Comparison of ENCODE assay signal across 22 cellular contexts in the genomic region with DNA sequence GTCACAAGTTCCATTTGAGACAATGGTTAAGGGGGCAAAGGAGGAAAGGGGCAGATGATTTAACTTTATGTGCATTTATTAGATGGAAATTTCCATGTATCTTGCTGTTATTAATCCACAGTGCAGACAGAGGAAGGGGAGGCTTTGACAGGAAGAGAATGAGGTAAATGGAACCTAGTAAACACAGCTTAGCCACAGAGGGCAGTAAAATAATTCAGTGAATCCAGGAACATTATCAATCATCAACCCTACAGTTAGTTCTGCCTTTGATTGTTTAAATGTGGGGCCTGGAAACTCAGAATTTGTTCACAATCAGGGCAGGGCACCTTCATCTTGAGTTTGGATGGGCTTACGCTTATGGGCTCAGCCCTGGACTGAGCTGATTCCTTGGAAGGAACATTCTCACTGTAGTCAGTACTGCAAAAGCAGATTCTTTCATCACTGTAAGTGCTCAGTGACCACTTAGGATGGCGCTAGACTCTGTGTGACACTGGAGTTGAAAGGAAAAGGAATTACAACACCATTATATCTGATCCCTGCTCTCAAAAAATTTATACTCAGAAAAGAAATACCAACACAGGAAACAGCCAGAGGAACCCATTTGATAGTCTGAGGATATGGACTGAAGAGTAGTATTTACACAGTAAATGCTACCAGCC.
DNase-seq lines count a peak whose midpoint lies in the region; ATAC-seq, FAIRE-seq and TF ChIP-seq lines count a peak whose summit lies in the region.
"Had no signal": no experiment of that assay in that cellular context is flagged by ENCODE, and none has a peak within 500 bp of the region (broad histone marks: within the 10 kb centered on the region; RNA-seq: fewer than 3 reads in every experiment).

No MANE protein-coding gene starts in this region.

- no TSS peak for BruUV-seq in K562 (replicated peaks; lab: Mats Ljungman, UMichigan)

- peak in 2 of 3 experiments; percentile 7 to 26; a peak in 1 of 6 replicates for TF ChIP-seq CTCF in K562 (IDR thresholded peaks at IDR 0.05 in 2 of 3, conservative IDR thresholded peaks at IDR 0.05 in 1 of 3; ENCODE audit: insufficient read depth in 2 of 3, low read depth in 1 of 3, low read length in 3 of 3)

- POLR2A ChIA-PET in activated naive CD8-positive, alpha-beta T cell treated with anti-CD3 and anti-CD28 coated beads, Interleukin-2, amount 10 ng/mL, durations not matched to agents 7 days and 5 days (lab: Charles Lee): interaction anchor here (1.0 kb wide), 1 partner anchor 15 kb away, joined by 3 read pairs; no protein-coding TSS in a partner anchor
- POLR2A ChIA-PET in K562 (lab: Yijun Ruan, JAX): no interaction called here

- no peak for TF ChIP-seq POLR2A in K562 (conservative IDR thresholded peaks at IDR 0.05)

- peaks cover 46% of the 10 kb centered on the region for H3K4me1 Mint-ChIP-seq in activated naive CD8-positive, alpha-beta T cell treated with anti-CD3 and anti-CD28 coated beads, Interleukin-2, amount 10 ng/mL, durations not matched to agents 7 days and 5 days
- peaks cover 48% of the 10 kb centered on the region for H3K4me1 Mint-ChIP-seq in activated naive CD8-positive, alpha-beta T cell treated with anti-CD3 and anti-CD28 coated beads, Interleukin-2, amount 50 U/mL, for 24 hours
- H3K4me1 Mint-ChIP-seq in natural killer cell treated with Interleukin-12 subunit alpha and Interleukin-12 subunit beta and Interleukin-15 and Interleukin-18, amount 100 ng/mL, for 72 hours (ENCODE audit: low read depth in 2 of 2): peaks cover 48 to 61% of the 10 kb centered on the region in 2 donors

- TF ChIP-seq EP300 in K562 (IDR thresholded peaks at IDR 0.05; ENCODE audit: low read length): no peak

- peaks cover 6% of the 10 kb centered on the region for H3K36me3 Mint-ChIP-seq in activated naive CD8-positive, alpha-beta T cell treated with anti-CD3 and anti-CD28 coated beads, Interleukin-2, amount 10 ng/mL, durations not matched to agents 7 days and 5 days
- no peaks in the 10 kb centered on the region for H3K36me3 Mint-ChIP-seq in activated naive CD8-positive, alpha-beta T cell treated with anti-CD3 and anti-CD28 coated beads, Interleukin-2, amount 50 U/mL, for 24 hours (ENCODE audit: low read depth)
- peaks cover 14% of the 10 kb centered on the region for H3K36me3 Mint-ChIP-seq in natural killer cell treated with Interleukin-12 subunit alpha and Interleukin-12 subunit beta and Interleukin-15 and Interleukin-18, amount 100 ng/mL, for 72 hours
- H3K36me3 Mint-ChIP-seq: CD8-positive, alpha-beta memory T cell had no signal

- H3K4me3 ChIP-seq in K562 (no peak overlapping the region), right cardiac atrium (ENCODE audit: low read length) (no peak overlapping the region)

- no peak for ATAC-seq in activated naive CD8-positive, alpha-beta T cell treated with anti-CD3 and anti-CD28 coated beads, Interleukin-2, amount 10 ng/mL, durations not matched to agents 7 days and 5 days (ENCODE audit: low read depth)
- no peak for ATAC-seq in activated naive CD8-positive, alpha-beta T cell treated with anti-CD3 and anti-CD28 coated beads, Interleukin-2, amount 50 U/mL, for 24 hours
- ATAC-seq in K562 (peak; percentile 73; the same call in 2 of the 3 replicates), right cardiac atrium (no peak)
- ATAC-seq in natural killer cell treated with Interleukin-12 subunit alpha and Interleukin-12 subunit beta and Interleukin-15 and Interleukin-18, amount 100 ng/mL, for 72 hours: no peak

- peaks cover 8% of the 10 kb centered on the region for H3K27me3 Mint-ChIP-seq in activated naive CD8-positive, alpha-beta T cell treated with anti-CD3 and anti-CD28 coated beads, Interleukin-2, amount 10 ng/mL, durations not matched to agents 7 days and 5 days
- H3K27me3 Mint-ChIP-seq in activated naive CD8-positive, alpha-beta T cell treated with anti-CD3 and anti-CD28 coated beads, Interleukin-2, amount 50 U/mL, for 24 hours: no peaks in the 10 kb centered on the region
- no peaks in the 10 kb centered on the region for H3K27me3 Mint-ChIP-seq in natural killer cell treated with Interleukin-12 subunit alpha and Interleukin-12 subunit beta and Interleukin-15 and Interleukin-18, amount 100 ng/mL, for 72 hours
- H3K27me3 Mint-ChIP-seq: CD8-positive, alpha-beta memory T cell had no signal

- 0 out of 2 replicates have a peak, but pooled peaks cover 2% of the 10 kb centered on the region for H3K9me3 ChIP-seq in K562 (replicated peaks; ENCODE audit: control insufficient read depth, insufficient read depth, low read depth, low read length)
- no peaks in the 10 kb centered on the region for H3K9me3 ChIP-seq in right cardiac atrium (ENCODE audit: control insufficient read depth, low read length)

- no peak for FAIRE-seq in K562 (lab: Jason Lieb, UNC)
- FAIRE-seq: GM12892, GM18507 had no signal

- CTCF ChIA-PET in K562 (lab: Yijun Ruan, JAX; ENCODE audit: low intra/inter-chr PET ratio): no interaction called here

- H3K27ac ChIP-seq in K562 (ENCODE audit: extremely low read depth, low read depth, low read length) (no peak overlapping the region), right cardiac atrium (ENCODE audit: low read length) (no peak overlapping the region)

- H3K4me1 ChIP-seq in K562 (replicated peaks in 1 of 2; ENCODE audit: control insufficient read depth in 2 of 2, insufficient read depth in 2 of 2, low read length in 2 of 2) (peaks cover 0 to 15% of the 10 kb centered on the region in 2 experiments; a peak in 2 of 5 replicates), right cardiac atrium (ENCODE audit: control insufficient read depth, insufficient read depth, low read length) (peaks cover 2% of the 10 kb centered on the region)

- peak overlapping the region; percentile 49 for H2AFZ ChIP-seq in K562 (ENCODE audit: low read depth, low read length)

- peak in 1 of 2 experiments; percentile 63; a peak in 2 of 4 replicates for TF ChIP-seq RAD21 in K562 (CRISPR knock-in tag; conservative IDR thresholded peaks at IDR 0.05 in 1 of 2, IDR thresholded peaks at IDR 0.05 in 1 of 2)

- no peaks in the 10 kb centered on the region for H3K9me1 ChIP-seq in K562 (ENCODE audit: control insufficient read depth, insufficient read depth, low read length)

- WGBS in K562 (ENCODE audit: insufficient coverage, low coverage, missing lambda C conversion rate): 39% methylated on average over 2 of the region's 2 CpGs
- 89% methylated on average over 2 of the region's 2 CpGs for WGBS in right cardiac atrium

- intact Hi-C loops in K562 (cut with micrococcal nuclease): loop anchor here (5.0 kb wide), 1 partner anchor 83 kb away; no protein-coding TSS in a partner anchor
- intact Hi-C loops in right cardiac atrium (cut with DNase I): no loop called here

- H3K4me3 Mint-ChIP-seq in activated naive CD8-positive, alpha-beta T cell treated with anti-CD3 and anti-CD28 coated beads, Interleukin-2, amount 10 ng/mL, durations not matched to agents 7 days and 5 days: peak overlapping the region; percentile 26
- no peak overlapping the region for H3K4me3 Mint-ChIP-seq in activated naive CD8-positive, alpha-beta T cell treated with anti-CD3 and anti-CD28 coated beads, Interleukin-2, amount 50 U/mL, for 24 hours
- peak overlapping the region; percentile 56 for H3K4me3 Mint-ChIP-seq in natural killer cell treated with Interleukin-12 subunit alpha and Interleukin-12 subunit beta and Interleukin-15 and Interleukin-18, amount 100 ng/mL, for 72 hours

- H3K79me2 ChIP-seq in K562 (ENCODE audit: control insufficient read depth, insufficient read depth, low read length): no peaks in the 10 kb centered on the region

- peak overlapping the region; percentile 54 for H3K27ac Mint-ChIP-seq in activated naive CD8-positive, alpha-beta T cell treated with anti-CD3 and anti-CD28 coated beads, Interleukin-2, amount 10 ng/mL, durations not matched to agents 7 days and 5 days
- H3K27ac Mint-ChIP-seq in activated naive CD8-positive, alpha-beta T cell treated with anti-CD3 and anti-CD28 coated beads, Interleukin-2, amount 50 U/mL, for 24 hours: no peak overlapping the region
- peak overlapping the region; percentile 64 to 99 for H3K27ac Mint-ChIP-seq in natural killer cell treated with Interleukin-12 subunit alpha and Interleukin-12 subunit beta and Interleukin-15 and Interleukin-18, amount 100 ng/mL, for 72 hours

- in situ Hi-C loops in K562 (cut with MboI): no loop called here

- H3K27me3 ChIP-seq in K562 (ENCODE audit: control insufficient read depth in 2 of 2, insufficient read depth in 2 of 2, low read length in 2 of 2): no peaks in the 10 kb centered on the region
- H3K27me3 ChIP-seq in right cardiac atrium (ENCODE audit: control insufficient read depth, insufficient read depth): no peaks in the 10 kb centered on the region

- no peaks in the 10 kb centered on the region for H4K20me1 ChIP-seq in K562 (replicated peaks; ENCODE audit: control insufficient read depth, insufficient read depth, low read length)

- DNase-seq in activated naive CD8-positive, alpha-beta T cell treated with anti-CD3 and anti-CD28 coated beads, Interleukin-2, amount 10 ng/mL, durations not matched to agents 7 days and 5 days: no peak
- DNase-seq in activated naive CD8-positive, alpha-beta T cell treated with anti-CD3 and anti-CD28 coated beads, Interleukin-2, amount 50 U/mL, for 24 hours: no peak
- no peak for DNase-seq in K562 (ENCODE audit: extremely low read depth in 1 of 4, low spot score in 3 of 4)
- DNase-seq in natural killer cell treated with Interleukin-12 subunit alpha and Interleukin-12 subunit beta and Interleukin-15 and Interleukin-18, amount 100 ng/mL, for 72 hours (ENCODE audit: low spot score): no peak
- DNase-seq in cerebellum (ENCODE audit: low spot score): no peak
- DNase-seq in MV-4-11 (lab: John Stamatoyannopoulos, UW): no peak
- no peak for DNase-seq in right cardiac atrium
- DNase-seq: ACHN; C1 segment of cervical spinal cord; CD8-positive, alpha-beta memory T cell; DMS79; GOT3; NCI-H1417; NCI-H187; NCI-H2107; NCI-H2227 treated with DMSO at 0.1 percent for 48 hours; NCI-H510A treated with DMSO at 0.1 percent for 48 hours; NCI-H774; OCI-M1; Right ventricle myocardium superior had no signal

- H3K4me2 ChIP-seq in K562 (ENCODE audit: insufficient read depth, low read length): no peak overlapping the region

- no peak overlapping the region for H3K9ac ChIP-seq in K562 (ENCODE audit: insufficient read depth in 1 of 2, low read depth in 2 of 2, low read length in 2 of 2)

- peaks cover 16% of the 10 kb centered on the region for H3K9me3 Mint-ChIP-seq in activated naive CD8-positive, alpha-beta T cell treated with anti-CD3 and anti-CD28 coated beads, Interleukin-2, amount 10 ng/mL, durations not matched to agents 7 days and 5 days
- H3K9me3 Mint-ChIP-seq in activated naive CD8-positive, alpha-beta T cell treated with anti-CD3 and anti-CD28 coated beads, Interleukin-2, amount 50 U/mL, for 24 hours: peaks cover 4% of the 10 kb centered on the region
- H3K9me3 Mint-ChIP-seq in natural killer cell treated with Interleukin-12 subunit alpha and Interleukin-12 subunit beta and Interleukin-15 and Interleukin-18, amount 100 ng/mL, for 72 hours: peaks cover 11% of the 10 kb centered on the region
- H3K9me3 Mint-ChIP-seq: CD8-positive, alpha-beta memory T cell had no signal

- H3K36me3 ChIP-seq in K562 (ENCODE audit: control insufficient read depth, insufficient read depth, low read length): no peaks in the 10 kb centered on the region

TF ChIP-seq in K562, 482 proteins besides CTCF, POLR2A, EP300 and RAD21 (continues in another document):
- TF ChIP-seq MECOM (CRISPR knock-in tag; IDR thresholded peaks at IDR 0.05): no peak
- no peak for TF ChIP-seq NFE2 (IDR thresholded peaks at IDR 0.05; ENCODE audit: low read depth)
- no peak for TF ChIP-seq ARID1B (IDR thresholded peaks at IDR 0.05)
